Comparison of ENCODE assay signal across 8 cellular contexts in the genomic region with DNA sequence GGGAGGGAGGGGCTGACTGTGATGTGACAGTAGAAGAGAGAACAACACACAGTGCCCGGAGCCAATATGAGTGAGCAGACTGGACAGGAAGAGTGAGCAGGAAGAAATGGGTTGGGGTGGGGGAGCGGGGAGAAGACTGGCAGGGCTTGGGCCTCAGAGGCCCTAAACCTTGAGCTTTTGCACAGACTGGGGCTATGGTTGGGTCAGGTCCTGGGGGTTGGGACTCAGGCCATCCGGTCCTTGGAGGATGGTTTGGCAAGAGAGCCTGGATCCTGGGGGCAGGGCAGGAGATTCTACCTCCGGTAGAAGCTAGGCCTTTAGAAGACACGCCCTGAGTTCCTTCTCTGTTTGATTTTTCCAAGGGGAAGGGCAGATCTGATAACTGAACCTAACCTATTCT. TPM values are rescaled to one million over a fixed set of nuclear protein-coding genes. Genes with fewer than 3 reads are reported as not detected.
DNase-seq lines count a peak whose midpoint lies in the region; ATAC-seq and TF ChIP-seq lines count a peak whose summit lies in the region.

No MANE protein-coding gene starts in this region.

- H3K27ac ChIP-seq in 22Rv1, result peak overlapping the region; percentile 87

- H3K4me3 Mint-ChIP-seq in MCF 10A (ENCODE audit: unreplicated experiment), result peak overlapping the region; percentile 87

- intact Hi-C loops in MCF 10A (cut with micrococcal nuclease), result no loop called here

- no TSS peak for BruUV-seq in MCF 10A (replicated peaks; lab: Mats Ljungman, UMichigan)

- H3K4me1 Mint-ChIP-seq in MCF 10A (ENCODE audit: insufficient read depth, unreplicated experiment), result peaks cover 28% of the 10 kb centered on the region

- CTCF ChIA-PET in MCF 10A (lab: Yijun Ruan, JAX), result interaction anchor here (0.8 to 1.7 kb wide), 7 partner anchors 12 to 196 kb away, joined by 3 to 10 read pairs (median 4); a partner anchor contains a TSS

- TF ChIP-seq CTCF in 22Rv1 (IDR thresholded peaks at IDR 0.05) (no peak), MCF 10A (IDR thresholded peaks at IDR 0.05; ENCODE audit: unreplicated experiment) (no peak)

- no peaks in the 10 kb centered on the region for H3K27me3 Mint-ChIP-seq in MCF 10A (ENCODE audit: insufficient read depth, unreplicated experiment)

- peak; percentile 23 for DNase-seq in HT1080 (ENCODE audit: low read depth)
- DNase-seq in MCF 10A (ENCODE audit: unreplicated experiment), result peak; percentile 39
- peak; percentile 66 for DNase-seq in lung microvascular endothelial cell (ENCODE audit: low read depth in 2 of 2)
- DNase-seq in HUDEP-2 (lab: John Stamatoyannopoulos, UW; ENCODE audit: unreplicated experiment in 76 of 76), result no peak
- no peak for DNase-seq in NCI-H82 treated with DMSO at 0.1 percent for 48 hours (lab: John Stamatoyannopoulos, UW; ENCODE audit: unreplicated experiment)

- no peaks in the 10 kb centered on the region for H3K9me3 Mint-ChIP-seq in MCF 10A (ENCODE audit: unreplicated experiment)

- H3K36me3 Mint-ChIP-seq in MCF 10A (ENCODE audit: insufficient read depth, unreplicated experiment), result peaks cover 25% of the 10 kb centered on the region

- H3K27ac Mint-ChIP-seq in MCF 10A (ENCODE audit: low read depth, unreplicated experiment), result peak overlapping the region; percentile 84

- no peak for ATAC-seq in HG02678 (IDR thresholded peaks at IDR 0.05; ENCODE audit: unreplicated experiment)
- ATAC-seq in HG02884 (IDR thresholded peaks at IDR 0.05; ENCODE audit: unreplicated experiment), result no peak

- POLR2A ChIA-PET in MCF 10A (lab: Yijun Ruan, JAX), result interaction anchor here (0.9 to 5.6 kb wide), 12 partner anchors 8 to 179 kb away, joined by 3 to 81 read pairs (median 6); a partner anchor contains a TSS

RNA-seq across cellular contexts. Expression of a gene that starts 1.1 kb away (rescaled TPM):
- 7.6 and 14.3 TPM in 2 replicates for total RNA-seq in HT1080 (2014; rRNA removed; shearing (Covaris generic))
- 64.1 and 67.4 TPM in 2 replicates for polyA plus RNA-seq in HT1080 (2015; cell fraction: cytosol; rRNA removed)
- polyA plus RNA-seq in HT1080 (2015; cell fraction: nucleus; rRNA removed), result 137 and 168 TPM in 2 replicates
- total RNA-seq in MCF 10A (2022), result 126 and 154 TPM in 2 replicates
- total RNA-seq in lung microvascular endothelial cell, result 2.6 and 7.9 TPM in 2 replicates

RNA-seq across cellular contexts. Expression of a gene that starts 10.9 kb away (rescaled TPM):
- total RNA-seq in HT1080 (2014; rRNA removed; shearing (Covaris generic)), result 0.08 TPM in 1 of 2 replicates, not detected in the other
- 0.13 and 0.25 TPM in 2 replicates for polyA plus RNA-seq in HT1080 (2015; cell fraction: cytosol; rRNA removed)
- 0.20 and 0.22 TPM in 2 replicates for polyA plus RNA-seq in HT1080 (2015; cell fraction: nucleus; rRNA removed)
- total RNA-seq in MCF 10A (2022), result 0.44 and 0.49 TPM in 2 replicates
- total RNA-seq in lung microvascular endothelial cell, result 0.22 and 0.40 TPM in 2 replicates

RNA-seq across cellular contexts. Expression of a gene that starts 11.3 kb away (rescaled TPM):
- 64.3 and 67.6 TPM in 2 replicates for total RNA-seq in HT1080 (2014; rRNA removed; shearing (Covaris generic))
- 37.8 and 44.4 TPM in 2 replicates for polyA plus RNA-seq in HT1080 (2015; cell fraction: cytosol; rRNA removed)
- 32.0 and 35.8 TPM in 2 replicates for polyA plus RNA-seq in HT1080 (2015; cell fraction: nucleus; rRNA removed)
- total RNA-seq in MCF 10A (2022) (84.8 and 100 TPM in 2 replicates), lung microvascular endothelial cell (56.0 and 78.2 TPM in 2 replicates)

RNA-seq across cellular contexts. Expression of a gene that starts 18.8 kb away (rescaled TPM):
- 75.6 and 81.8 TPM in 2 replicates for total RNA-seq in HT1080 (2014; rRNA removed; shearing (Covaris generic))
- 60.9 and 63.2 TPM in 2 replicates for polyA plus RNA-seq in HT1080 (2015; cell fraction: cytosol; rRNA removed)
- 66.6 and 81.1 TPM in 2 replicates for polyA plus RNA-seq in HT1080 (2015; cell fraction: nucleus; rRNA removed)
- total RNA-seq in MCF 10A (2022), result 112 and 151 TPM in 2 replicates
- total RNA-seq in lung microvascular endothelial cell, result 47.3 and 51.2 TPM in 2 replicates

RNA-seq across cellular contexts. Expression of a gene that starts 35.5 kb away (rescaled TPM):
- 2.5 and 3.0 TPM in 2 replicates for total RNA-seq in HT1080 (2014; rRNA removed; shearing (Covaris generic))
- 2.9 and 5.9 TPM in 2 replicates for polyA plus RNA-seq in HT1080 (2015; cell fraction: cytosol; rRNA removed)
- 51.8 and 55.4 TPM in 2 replicates for polyA plus RNA-seq in HT1080 (2015; cell fraction: nucleus; rRNA removed)
- total RNA-seq in MCF 10A (2022) (19.0 and 20.2 TPM in 2 replicates), lung microvascular endothelial cell (1.1 and 2.6 TPM in 2 replicates)

Comparison
In these comparisons a context has a peak if more than half of its experiments do, and no peak if none do; other contexts are left out.
1. DNase-seq: peak in HT1080 (single experiment), MCF 10A (single experiment) and lung microvascular endothelial cell (2 of 2); none in HUDEP-2 (0 of 76) and NCI-H82 treated with DMSO at 0.1 percent for 48 hours (single experiment).